8 cellular contexts compared by ENCODE assay signal in the genomic region with DNA sequence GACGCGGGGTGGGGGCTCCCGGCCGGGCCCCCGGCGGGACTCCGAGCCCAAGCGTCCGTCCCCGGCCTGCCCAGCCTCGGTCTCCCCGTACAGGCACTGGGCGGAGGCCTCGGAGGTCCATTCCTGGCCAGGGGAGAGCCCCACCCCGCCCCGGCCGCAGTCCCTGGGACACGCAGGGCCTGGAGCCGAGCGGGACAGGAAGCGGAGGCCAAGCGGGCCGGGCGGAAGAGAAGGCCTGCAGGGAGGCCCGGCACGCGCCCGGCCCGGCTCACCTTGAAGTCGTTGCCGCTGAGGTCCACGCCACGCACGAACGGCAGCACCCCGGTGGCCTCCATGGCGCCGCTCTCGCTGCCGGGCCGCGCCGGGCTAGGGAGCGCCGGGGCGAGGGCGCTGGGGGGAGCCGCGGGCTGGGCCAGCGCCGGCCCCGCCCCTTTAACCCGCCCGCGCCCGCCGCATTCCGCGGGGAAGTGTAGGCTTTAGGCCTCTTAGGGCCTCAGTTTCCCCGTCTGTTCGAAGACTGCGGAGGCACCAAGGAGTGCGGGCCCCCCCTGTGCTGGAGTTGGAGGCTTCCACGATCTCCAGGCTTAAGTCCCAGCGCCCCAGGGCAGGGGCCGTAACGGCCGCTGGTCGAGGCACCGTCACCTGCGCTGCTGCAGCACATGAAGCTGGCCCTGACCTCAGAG. TPM values are rescaled to one million over a fixed set of nuclear protein-coding genes. Genes with fewer than 3 reads are reported as not detected.
A peak's percentile ranks its signal among the peaks of the same experiment; 100 is the strongest.
DNase-seq lines count a peak whose midpoint lies in the region; ATAC-seq and TF ChIP-seq lines count a peak whose summit lies in the region.

FLII (minus strand) TSS at position 383 of the 683 bp plus-strand sequence; CDS start at position 335, 48 bp downstream.

- peak within 1 kb of the TSS; percentile 83 for H2AFZ ChIP-seq in neural progenitor cell (replicated peaks)

- H3K9me3 Mint-ChIP-seq in activated naive CD4-positive, alpha-beta T cell treated with anti-CD3 and anti-CD28 coated beads, Interleukin-2, amount 10 ng/mL, durations not matched to agents 7 days and 5 days = no peaks in the 10 kb centered on the region
- no peaks in the 10 kb centered on the region for H3K9me3 Mint-ChIP-seq in neural progenitor cell

- H3K9me3 ChIP-seq in neural progenitor cell (ENCODE audit: low read depth) (no peaks in the 10 kb centered on the region), testis (no peaks in the 10 kb centered on the region)

- H3K27ac Mint-ChIP-seq in activated naive CD4-positive, alpha-beta T cell treated with anti-CD3 and anti-CD28 coated beads, Interleukin-2, amount 10 ng/mL, durations not matched to agents 7 days and 5 days = peak within 1 kb of the TSS; percentile 93
- H3K27ac Mint-ChIP-seq in neural progenitor cell = no peak within 1 kb of the TSS

- H3K4me1 ChIP-seq in neural progenitor cell = peaks cover 19% of the 10 kb centered on the region
- H3K4me1 ChIP-seq in testis = peaks cover 33% of the 10 kb centered on the region

- H3K27me3 Mint-ChIP-seq in activated naive CD4-positive, alpha-beta T cell treated with anti-CD3 and anti-CD28 coated beads, Interleukin-2, amount 10 ng/mL, durations not matched to agents 7 days and 5 days = no peaks in the 10 kb centered on the region
- peaks cover 5% of the 10 kb centered on the region for H3K27me3 Mint-ChIP-seq in neural progenitor cell (ENCODE audit: insufficient read depth, low read depth)

- no peak for TF ChIP-seq CTCF in neural progenitor cell (IDR thresholded peaks at IDR 0.05)
- TF ChIP-seq CTCF in testis (IDR thresholded peaks at IDR 0.05) = no peak

- DNase-seq in G401 (ENCODE audit: low spot score) = peak; percentile 65
- peak; percentile 69 for DNase-seq in activated naive CD4-positive, alpha-beta T cell treated with anti-CD3 and anti-CD28 coated beads, Interleukin-2, amount 10 ng/mL, durations not matched to agents 7 days and 5 days
- peak; percentile 73 for DNase-seq in germinal center (ENCODE audit: low spot score)
- DNase-seq in neural progenitor cell (ENCODE audit: low spot score) = peak; percentile 72
- DNase-seq in testis = peak; percentile 64

- H3K36me3 ChIP-seq in neural progenitor cell (no peaks in the 10 kb centered on the region), testis (ENCODE audit: low read depth, missing control alignments) (no peaks in the 10 kb centered on the region)

- TF ChIP-seq POLR2A in Raji (IDR thresholded peaks at IDR 0.05; ENCODE audit: insufficient read depth, low read depth, low read length) (peak; percentile 76), testis (IDR thresholded peaks at IDR 0.05) (no peak)

- H3K27ac ChIP-seq in neural progenitor cell (no peak within 1 kb of the TSS), testis (peak within 1 kb of the TSS; percentile 91)

- intact Hi-C loops in testis (cut with DNase I; ENCODE audit: low total_unique reads) = no loop called here

- H3K4me1 Mint-ChIP-seq in activated naive CD4-positive, alpha-beta T cell treated with anti-CD3 and anti-CD28 coated beads, Interleukin-2, amount 10 ng/mL, durations not matched to agents 7 days and 5 days = peaks cover 44% of the 10 kb centered on the region
- H3K4me1 Mint-ChIP-seq in neural progenitor cell = peaks cover 25% of the 10 kb centered on the region

- ATAC-seq in HG02759 (IDR thresholded peaks at IDR 0.05; ENCODE audit: unreplicated experiment) (peak; percentile 30), GM18519 (IDR thresholded peaks at IDR 0.05; ENCODE audit: low FRiP score, unreplicated experiment) (no peak)

- peaks cover 35% of the 10 kb centered on the region for H3K79me2 ChIP-seq in neural progenitor cell (ENCODE audit: low read depth)

- H3K4me3 ChIP-seq in neural progenitor cell = peak within 1 kb of the TSS; percentile 61
- peak within 1 kb of the TSS; percentile 95 to 100 for H3K4me3 ChIP-seq in testis

- peak within 1 kb of the TSS; percentile 7 for H3K9ac ChIP-seq in neural progenitor cell

- H3K27me3 ChIP-seq in neural progenitor cell (no peaks in the 10 kb centered on the region), testis (no peaks in the 10 kb centered on the region)

- in situ Hi-C loops in G401 (cut with HindIII; ENCODE audit: low sequenced_read_pairs) = no loop called here

- peak within 1 kb of the TSS; percentile 95 for H3K4me2 ChIP-seq in neural progenitor cell

- 0 to 1% methylated on average over 12 to 62 of the region's 71 CpGs for WGBS in testis, 2 donors

- H3K36me3 Mint-ChIP-seq in activated naive CD4-positive, alpha-beta T cell treated with anti-CD3 and anti-CD28 coated beads, Interleukin-2, amount 10 ng/mL, durations not matched to agents 7 days and 5 days = peaks cover 23% of the 10 kb centered on the region
- peaks cover 6% of the 10 kb centered on the region for H3K36me3 Mint-ChIP-seq in neural progenitor cell

- H3F3A ChIP-seq in neural progenitor cell (ENCODE audit: low read depth) = peaks cover 36% of the 10 kb centered on the region

- CTCF ChIA-PET in activated naive CD4-positive, alpha-beta T cell treated with anti-CD3 and anti-CD28 coated beads, Interleukin-2, amount 10 ng/mL, durations not matched to agents 7 days and 5 days (lab: Charles Lee) = no interaction called here

- peaks cover 48% of the 10 kb centered on the region for H4K20me1 ChIP-seq in neural progenitor cell (ENCODE audit: low read depth)

- H3K4me3 Mint-ChIP-seq in activated naive CD4-positive, alpha-beta T cell treated with anti-CD3 and anti-CD28 coated beads, Interleukin-2, amount 10 ng/mL, durations not matched to agents 7 days and 5 days = peak within 1 kb of the TSS; percentile 99
- peak within 1 kb of the TSS; percentile 96 for H3K4me3 Mint-ChIP-seq in neural progenitor cell

RNA-seq across cellular contexts. Expression of gene FLII, which starts in this region (rescaled TPM):
- total RNA-seq in G401 (2014; rRNA removed; shearing (Covaris generic)) = 321 and 446 TPM in 2 replicates
- total RNA-seq in neural progenitor cell (ENCODE audit: low replicate concordance) (117 and 193 TPM in 2 replicates), testis (100 to 1,000 TPM; 317 to 351 TPM)
- 383 TPM for polyA plus RNA-seq in testis (ENCODE audit: insufficient read depth, low read depth, low replicate concordance)
